In genomic region chr21:45937721-45938452, GRCh38 we compare ENCODE assay signal across 14 cellular contexts. TPM values are rescaled to one million over a fixed set of nuclear protein-coding genes. Genes with fewer than 3 reads are reported as not detected.
DNase-seq lines count a peak whose midpoint lies in the region; ATAC-seq and TF ChIP-seq lines count a peak whose summit lies in the region.
"Had no signal": no experiment of that assay in that cellular context is flagged by ENCODE, and none has a peak within 500 bp of the region (broad histone marks: within the 10 kb centered on the region; RNA-seq: fewer than 3 reads in every experiment).

No MANE protein-coding gene starts in this region.

- H3K4me3 Mint-ChIP-seq in H9: no peak overlapping the region
- H3K4me3 Mint-ChIP-seq: CD8-positive, alpha-beta T cell; T-helper 2 cell treated with Interferon-gamma antibody and Interleukin-4, amounts not matched to agents 5 μg/mL and 100 μg/mL, for 36 hours had no signal

- H2BK12ac ChIP-seq in H9 (ENCODE audit: insufficient read length, low read depth, low read length): no peak overlapping the region

- H3K4me1 ChIP-seq in H9 (ENCODE audit: insufficient read depth, low read length) (no peaks in the 10 kb centered on the region), spleen (no peaks in the 10 kb centered on the region), mammary epithelial cell (ENCODE audit: insufficient read depth, low read length) (no peaks in the 10 kb centered on the region)

- no peak overlapping the region for H3K23ac ChIP-seq in H9 (ENCODE audit: insufficient read length, low read depth, low read length)

- DNase-seq in NCI-H2196 (lab: John Stamatoyannopoulos, UW; ENCODE audit: unreplicated experiment) (peak; percentile 4), NCI-H2196 treated with DMSO at 0.1 percent for 48 hours (lab: John Stamatoyannopoulos, UW; ENCODE audit: unreplicated experiment) (no peak), H9 (no peak), NCI-H69 (lab: John Stamatoyannopoulos, UW) (peak; percentile 89), spleen (peak; percentile 49), mammary epithelial cell (no peak), D341Med (ENCODE audit: low spot score) (no peak)
- DNase-seq: CD8-positive, alpha-beta T cell; GDM1; NCI-H1105 had no signal

- H3K36me3 Mint-ChIP-seq in H9 (ENCODE audit: insufficient read depth in 1 of 3, low read depth in 3 of 3): peaks cover 0 to 5% (median 0%) of the 10 kb centered on the region in 3 experiments; a peak in 1 of 7 replicates
- H3K36me3 Mint-ChIP-seq: CD8-positive, alpha-beta T cell had no signal

- H3K9ac ChIP-seq in H9 (ENCODE audit: extremely low read depth, insufficient read length, low read length) (no peak overlapping the region), mammary epithelial cell (ENCODE audit: insufficient read depth, low read length) (no peak overlapping the region)

- no peaks in the 10 kb centered on the region for H3K23me2 ChIP-seq in H9 (ENCODE audit: insufficient read length, low read depth, low read length, poor library complexity, severe bottlenecking)

- H4K8ac ChIP-seq in H9 (replicated peaks; ENCODE audit: insufficient read length, low read depth, low read length): no peak overlapping the region

- H3K27ac Mint-ChIP-seq in H9: no peak overlapping the region
- H3K27ac Mint-ChIP-seq: CD8-positive, alpha-beta T cell; IgD-negative memory B cell; T-helper 2 cell treated with Interferon-gamma antibody and Interleukin-4, amounts not matched to agents 5 μg/mL and 100 μg/mL, for 36 hours had no signal

- H3K36me3 ChIP-seq in spleen (peaks cover 0 to 43% (median 3%) of the 10 kb centered on the region in 6 donors), mammary epithelial cell (ENCODE audit: insufficient read depth, low read length) (no peaks in the 10 kb centered on the region)

- no peak overlapping the region for H2BK5ac ChIP-seq in H9 (ENCODE audit: insufficient read length, low read length)

- H4K20me1 ChIP-seq in H9 (ENCODE audit: control insufficient read depth, insufficient read depth, insufficient read length) (no peaks in the 10 kb centered on the region), mammary epithelial cell (ENCODE audit: insufficient read depth, low read length) (no peaks in the 10 kb centered on the region)

- no peaks in the 10 kb centered on the region for H3K79me1 ChIP-seq in H9 (ENCODE audit: insufficient read depth, low read depth, low read length, poor library complexity, severe bottlenecking)

- H3K4ac ChIP-seq in H9 (ENCODE audit: low read depth, low read length): no peak overlapping the region

- CTCF ChIA-PET in mammary epithelial cell (lab: Charles Lee; ENCODE audit: low non-redundant PET): no interaction called here

- H3K9me3 ChIP-seq in H9 (ENCODE audit: control insufficient read depth, low read depth, low read length) (no peaks in the 10 kb centered on the region), spleen (peaks cover 0 to 35% (median 19%) of the 10 kb centered on the region in 8 donors), mammary epithelial cell (replicated peaks; ENCODE audit: insufficient read depth, low read length) (peaks cover 12% of the 10 kb centered on the region)

- no peak overlapping the region for H2AK5ac ChIP-seq in H9 (ENCODE audit: insufficient read length, low read length)

- no peak overlapping the region for H2BK120ac ChIP-seq in H9 (ENCODE audit: low read depth, low read length, poor library complexity, severe bottlenecking)

- no peak overlapping the region for H3K18ac ChIP-seq in H9 (ENCODE audit: insufficient read length, low read depth, low read length)

- no peak overlapping the region for H2AFZ ChIP-seq in H9 (ENCODE audit: low read length)
- no peak overlapping the region for H2AFZ ChIP-seq in mammary epithelial cell (ENCODE audit: low read depth, low read length)

- no CpG with 5 or more reads among the region's 17 CpGs for WGBS in H9 (ENCODE audit: extremely low coverage, insufficient read length, low lambda C conversion rate)
- 77 to 92% (median 84%) methylated on average over 17 of the region's 17 CpGs for WGBS in spleen, 5 donors
- WGBS in mammary epithelial cell (ENCODE audit: low coverage, missing lambda C conversion rate): 79% methylated on average over 8 of the region's 17 CpGs

- no peak overlapping the region for H2BK20ac ChIP-seq in H9 (ENCODE audit: low read depth, low read length, poor library complexity, severe bottlenecking)

- no peak overlapping the region for H3K56ac ChIP-seq in H9 (ENCODE audit: insufficient read length, low read depth, low read length)

- TF ChIP-seq CTCF in H9 (conservative IDR thresholded peaks at IDR 0.05) (no peak), spleen (IDR thresholded peaks at IDR 0.05 in 8 of 11, conservative IDR thresholded peaks at IDR 0.05 in 3 of 11) (no peak), mammary epithelial cell (conservative IDR thresholded peaks at IDR 0.05 in 1 of 2, IDR thresholded peaks at IDR 0.05 in 1 of 2; ENCODE audit: extremely low read depth in 1 of 2, insufficient read depth in 1 of 2, low read depth in 1 of 2, low read length in 2 of 2) (no peak)

- dilution Hi-C loops in mammary epithelial cell (cut with HindIII; ENCODE audit: low sequenced_read_pairs): no loop called here

- no peak overlapping the region for H4K5ac ChIP-seq in H9 (ENCODE audit: insufficient read length, low read depth, low read length)

- H3T11ph ChIP-seq in H9 (ENCODE audit: low read length): no peak overlapping the region

- in situ Hi-C loops in mammary epithelial cell (cut with MboI; ENCODE audit: low sequenced_read_pairs in 2 of 2): no loop called here

- H3K27ac ChIP-seq in H9 (ENCODE audit: insufficient read length, low read depth, low read length) (no peak overlapping the region), spleen (no peak overlapping the region), mammary epithelial cell (ENCODE audit: insufficient read depth, low read depth, low read length) (no peak overlapping the region)
- H3K27ac ChIP-seq: SK-N-MC had no signal

- H3K4me3 ChIP-seq in spleen (no peak overlapping the region), mammary epithelial cell (replicated peaks in 1 of 3; ENCODE audit: insufficient read depth in 1 of 3, low read depth in 2 of 3, low read length in 3 of 3) (no peak overlapping the region)
- H3K4me3 ChIP-seq: SK-N-MC had no signal

- H3K27me3 ChIP-seq in H9 (ENCODE audit: insufficient read depth, low read length) (no peaks in the 10 kb centered on the region), spleen (replicated peaks in 1 of 7) (no peaks in the 10 kb centered on the region), mammary epithelial cell (ENCODE audit: insufficient read depth, low read length) (no peaks in the 10 kb centered on the region)

- peak overlapping the region; percentile 28; the same call in 1 of the 2 replicates for H3K14ac ChIP-seq in H9 (ENCODE audit: insufficient read depth, low read length)

- no peak overlapping the region for H4K91ac ChIP-seq in H9 (ENCODE audit: insufficient read length, low read depth, low read length)

- no TSS peak for BruUV-seq in mammary epithelial cell (replicated peaks; lab: Mats Ljungman, UMichigan)

- H3K27me3 Mint-ChIP-seq in H9 (ENCODE audit: low read depth): peaks cover 26% of the 10 kb centered on the region
- H3K27me3 Mint-ChIP-seq: IgD-negative memory B cell had no signal

- TF ChIP-seq POLR2A in spleen (IDR thresholded peaks at IDR 0.05): no peak

- H3K79me2 ChIP-seq in H9 (ENCODE audit: insufficient read depth, low read length) (no peaks in the 10 kb centered on the region), mammary epithelial cell (ENCODE audit: insufficient read depth, low read length) (no peaks in the 10 kb centered on the region)

- H3K4me2 ChIP-seq in H9 (ENCODE audit: insufficient read depth, insufficient read length, low read length) (no peak overlapping the region), mammary epithelial cell (ENCODE audit: insufficient read depth, low read depth, low read length) (no peak overlapping the region)

- peaks cover 4% of the 10 kb centered on the region in 2 experiments; a peak in 2 of 5 replicates for H3K9me3 Mint-ChIP-seq in H9
- H3K9me3 Mint-ChIP-seq: CD8-positive, alpha-beta T cell; IgD-negative memory B cell; T-helper 2 cell treated with Interferon-gamma antibody and Interleukin-4, amounts not matched to agents 5 μg/mL and 100 μg/mL, for 36 hours had no signal

- peaks cover 0 to 2% of the 10 kb centered on the region in 2 experiments; a peak in 2 of 4 replicates for H3K4me1 Mint-ChIP-seq in H9
- H3K4me1 Mint-ChIP-seq: IgD-negative memory B cell had no signal

- H2BK15ac ChIP-seq in H9 (ENCODE audit: low read depth, low read length): no peak overlapping the region

- ATAC-seq in HG03378 (IDR thresholded peaks at IDR 0.05; ENCODE audit: unreplicated experiment): no peak
- ATAC-seq: CD8-positive, alpha-beta T cell had no signal

- intact Hi-C loops in spleen (cut with DNase I; ENCODE audit: low total_unique reads): no loop called here
- intact Hi-C loops in mammary epithelial cell (cut with micrococcal nuclease): no loop called here

RNA-seq across cellular contexts. Expression of gene COL6A1, which starts 43.7 kb away (rescaled TPM):
- total RNA-seq in H9 (2021): 193 and 194 TPM in 2 replicates
- 100 to 1,000 TPM in 6 of 7 donors, 10 to 100 TPM in 1; 76.5 to 190 (median 139) TPM for total RNA-seq in spleen
- polyA plus RNA-seq in spleen: 100 to 1,000 TPM in 2 of 3 donors, 10 to 100 TPM in 1; 85.7 to 152 (median 119) TPM
- 100 to 1,000 TPM in 1 of 2 donors, 1 to 10 TPM in 1; 9.1 to 156 TPM for total RNA-seq in mammary epithelial cell
- polyA plus RNA-seq in mammary epithelial cell: 12.0 TPM
- polyA minus RNA-seq in mammary epithelial cell: 4.4 TPM
- polyA plus RNA-seq: IgD-negative memory B cell had no signal

Comparison
In these comparisons a context has a peak if more than half of its experiments do, and no peak if none do; other contexts are left out.
1. DNase-seq: peak in NCI-H2196 (single experiment), NCI-H69 (single experiment) and spleen (single experiment); none in NCI-H2196 treated with DMSO at 0.1 percent for 48 hours (single experiment), H9 (single experiment), mammary epithelial cell (single experiment) and D341Med (single experiment).